1 cellular context compared by ENCODE assay signal in the genomic region with DNA sequence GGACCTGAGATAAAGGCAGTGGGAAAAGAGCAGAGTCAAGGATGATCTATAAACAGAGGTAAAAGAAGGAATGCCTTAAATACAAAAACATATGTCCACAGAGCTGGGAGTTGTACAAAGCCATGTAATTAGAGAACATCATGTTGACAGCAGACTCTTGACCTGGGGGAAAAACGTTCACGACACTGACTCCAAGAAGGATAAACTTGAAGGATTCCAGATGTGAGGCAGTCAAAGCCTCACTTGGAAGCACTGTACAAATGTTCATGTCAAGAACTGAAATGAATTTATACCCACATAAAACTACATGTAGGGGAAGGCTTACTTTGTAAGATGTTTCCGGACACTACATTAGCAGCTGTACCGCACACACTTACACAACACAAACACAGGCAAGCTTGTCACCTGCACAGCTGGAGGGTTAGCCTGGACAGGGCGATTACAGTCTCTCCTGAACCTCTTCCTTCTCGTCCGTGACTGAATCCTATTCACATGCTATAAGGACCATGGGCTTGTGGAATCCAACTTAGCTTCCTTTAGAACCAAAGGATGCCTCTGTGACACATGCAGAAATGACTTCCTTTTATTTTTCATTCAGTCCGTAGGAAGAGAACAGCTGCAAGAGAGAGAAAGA.
TF ChIP-seq lines count a peak whose summit lies in the region.

No MANE protein-coding gene starts in this region.

TF ChIP-seq in HepG2, 621 proteins besides CTCF, POLR2A, EP300 and RAD21 (continued from another document):
- TF ChIP-seq SRY (CRISPR knock-in tag; IDR thresholded peaks at IDR 0.05): no peak
- no peak for TF ChIP-seq ZNF101 (CRISPR knock-in tag; IDR thresholded peaks at IDR 0.05; ENCODE audit: borderline replicate concordance, low read depth)
- TF ChIP-seq ZSCAN22 (CRISPR knock-in tag; IDR thresholded peaks at IDR 0.05): no peak
- no peak for TF ChIP-seq KDM5B (CRISPR knock-in tag; IDR thresholded peaks at IDR 0.05; ENCODE audit: borderline replicate concordance)
- TF ChIP-seq ZNF772 (CRISPR knock-in tag; IDR thresholded peaks at IDR 0.05): no peak
- TF ChIP-seq FOXC1 (CRISPR knock-in tag; IDR thresholded peaks at IDR 0.05; ENCODE audit: borderline replicate concordance): peak; percentile 14; the same call in 1 of the 2 replicates
- no peak for TF ChIP-seq TOE1 (CRISPR knock-in tag; IDR thresholded peaks at IDR 0.05)
- TF ChIP-seq LCORL (IDR thresholded peaks at IDR 0.05): no peak
- no peak for TF ChIP-seq LCORL (CRISPR knock-in tag; IDR thresholded peaks at IDR 0.05)
- TF ChIP-seq BHLHE40 (IDR thresholded peaks at IDR 0.05; ENCODE audit: low read length): 0 out of 2 replicates have a peak, but pooled peaks have one; percentile 14
- TF ChIP-seq, protein P1, sequence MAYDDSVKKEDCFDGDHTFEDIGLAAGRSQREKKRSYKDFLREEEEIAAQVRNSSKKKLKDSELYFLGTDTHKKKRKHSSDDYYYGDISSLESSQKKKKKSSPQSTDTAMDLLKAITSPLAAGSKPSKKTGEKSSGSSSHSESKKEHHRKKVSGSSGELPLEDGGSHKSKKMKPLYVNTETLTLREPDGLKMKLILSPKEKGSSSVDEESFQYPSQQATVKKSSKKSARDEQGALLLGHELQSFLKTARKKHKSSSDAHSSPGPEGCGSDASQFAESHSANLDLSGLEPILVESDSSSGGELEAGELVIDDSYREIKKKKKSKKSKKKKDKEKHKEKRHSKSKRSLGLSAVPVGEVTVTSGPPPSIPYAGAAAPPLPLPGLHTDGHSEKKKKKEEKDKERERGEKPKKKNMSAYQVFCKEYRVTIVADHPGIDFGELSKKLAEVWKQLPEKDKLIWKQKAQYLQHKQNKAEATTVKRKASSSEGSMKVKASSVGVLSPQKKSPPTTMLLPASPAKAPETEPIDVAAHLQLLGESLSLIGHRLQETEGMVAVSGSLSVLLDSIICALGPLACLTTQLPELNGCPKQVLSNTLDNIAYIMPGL (CRISPR knock-in tag; IDR thresholded peaks at IDR 0.05; ENCODE audit: borderline replicate concordance in 1 of 2, low read depth in 1 of 2): 0 out of 4 replicates have a peak, but pooled peaks of 1 of the 2 experiments have one; percentile 39
- TF ChIP-seq, protein P2, sequence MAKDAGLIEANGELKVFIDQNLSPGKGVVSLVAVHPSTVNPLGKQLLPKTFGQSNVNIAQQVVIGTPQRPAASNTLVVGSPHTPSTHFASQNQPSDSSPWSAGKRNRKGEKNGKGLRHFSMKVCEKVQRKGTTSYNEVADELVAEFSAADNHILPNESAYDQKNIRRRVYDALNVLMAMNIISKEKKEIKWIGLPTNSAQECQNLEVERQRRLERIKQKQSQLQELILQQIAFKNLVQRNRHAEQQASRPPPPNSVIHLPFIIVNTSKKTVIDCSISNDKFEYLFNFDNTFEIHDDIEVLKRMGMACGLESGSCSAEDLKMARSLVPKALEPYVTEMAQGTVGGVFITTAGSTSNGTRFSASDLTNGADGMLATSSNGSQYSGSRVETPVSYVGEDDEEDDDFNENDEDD (CRISPR knock-in tag; IDR thresholded peaks at IDR 0.05; ENCODE audit: borderline replicate concordance): no peak
- no peak; the same call in 1 of the 2 replicates for TF ChIP-seq NAIF1 (CRISPR knock-in tag; IDR thresholded peaks at IDR 0.05; ENCODE audit: borderline replicate concordance)
- TF ChIP-seq, protein P3, sequence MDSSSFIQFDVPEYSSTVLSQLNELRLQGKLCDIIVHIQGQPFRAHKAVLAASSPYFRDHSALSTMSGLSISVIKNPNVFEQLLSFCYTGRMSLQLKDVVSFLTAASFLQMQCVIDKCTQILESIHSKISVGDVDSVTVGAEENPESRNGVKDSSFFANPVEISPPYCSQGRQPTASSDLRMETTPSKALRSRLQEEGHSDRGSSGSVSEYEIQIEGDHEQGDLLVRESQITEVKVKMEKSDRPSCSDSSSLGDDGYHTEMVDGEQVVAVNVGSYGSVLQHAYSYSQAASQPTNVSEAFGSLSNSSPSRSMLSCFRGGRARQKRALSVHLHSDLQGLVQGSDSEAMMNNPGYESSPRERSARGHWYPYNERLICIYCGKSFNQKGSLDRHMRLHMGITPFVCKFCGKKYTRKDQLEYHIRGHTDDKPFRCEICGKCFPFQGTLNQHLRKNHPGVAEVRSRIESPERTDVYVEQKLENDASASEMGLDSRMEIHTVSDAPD (CRISPR knock-in tag; IDR thresholded peaks at IDR 0.05): no peak
- TF ChIP-seq SP4 (CRISPR knock-in tag; IDR thresholded peaks at IDR 0.05): no peak
- no peak for TF ChIP-seq SIN3A (IDR thresholded peaks at IDR 0.05; ENCODE audit: borderline replicate concordance, low read depth, low read length)
- TF ChIP-seq, protein P4, sequence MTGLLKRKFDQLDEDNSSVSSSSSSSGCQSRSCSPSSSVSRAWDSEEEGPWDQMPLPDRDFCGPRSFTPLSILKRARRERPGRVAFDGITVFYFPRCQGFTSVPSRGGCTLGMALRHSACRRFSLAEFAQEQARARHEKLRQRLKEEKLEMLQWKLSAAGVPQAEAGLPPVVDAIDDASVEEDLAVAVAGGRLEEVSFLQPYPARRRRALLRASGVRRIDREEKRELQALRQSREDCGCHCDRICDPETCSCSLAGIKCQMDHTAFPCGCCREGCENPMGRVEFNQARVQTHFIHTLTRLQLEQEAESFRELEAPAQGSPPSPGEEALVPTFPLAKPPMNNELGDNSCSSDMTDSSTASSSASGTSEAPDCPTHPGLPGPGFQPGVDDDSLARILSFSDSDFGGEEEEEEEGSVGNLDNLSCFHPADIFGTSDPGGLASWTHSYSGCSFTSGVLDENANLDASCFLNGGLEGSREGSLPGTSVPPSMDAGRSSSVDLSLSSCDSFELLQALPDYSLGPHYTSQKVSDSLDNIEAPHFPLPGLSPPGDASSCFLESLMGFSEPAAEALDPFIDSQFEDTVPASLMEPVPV (CRISPR knock-in tag; IDR thresholded peaks at IDR 0.05): no peak
- TF ChIP-seq TCF7 (IDR thresholded peaks at IDR 0.05; ENCODE audit: low read depth): no peak
- no peak for TF ChIP-seq TSC22D2 (CRISPR knock-in tag; IDR thresholded peaks at IDR 0.05; ENCODE audit: borderline replicate concordance)
- peak; percentile 23; the same call in 1 of the 2 replicates for TF ChIP-seq ZC3H4 (CRISPR knock-in tag; IDR thresholded peaks at IDR 0.05; ENCODE audit: borderline replicate concordance)
- TF ChIP-seq ZFYVE20 (CRISPR knock-in tag; IDR thresholded peaks at IDR 0.05; ENCODE audit: borderline replicate concordance, low read depth): no peak
- no peak for TF ChIP-seq ZNF232 (CRISPR knock-in tag; IDR thresholded peaks at IDR 0.05; ENCODE audit: borderline replicate concordance)
- TF ChIP-seq FOXM1 (CRISPR knock-in tag; IDR thresholded peaks at IDR 0.05): no peak
- TF ChIP-seq ZNF776 (CRISPR knock-in tag; IDR thresholded peaks at IDR 0.05): no peak
- peak; percentile 50; the same call in 1 of the 2 replicates for TF ChIP-seq ARID2 (CRISPR knock-in tag; IDR thresholded peaks at IDR 0.05; ENCODE audit: borderline replicate concordance)
- no peak for TF ChIP-seq SP5 (CRISPR knock-in tag; IDR thresholded peaks at IDR 0.05; ENCODE audit: borderline replicate concordance, low read depth)
- no peak for TF ChIP-seq PTBP1 (IDR thresholded peaks at IDR 0.05; ENCODE audit: low read depth, low read length, poor library complexity, severe bottlenecking)
- TF ChIP-seq, protein P5, sequence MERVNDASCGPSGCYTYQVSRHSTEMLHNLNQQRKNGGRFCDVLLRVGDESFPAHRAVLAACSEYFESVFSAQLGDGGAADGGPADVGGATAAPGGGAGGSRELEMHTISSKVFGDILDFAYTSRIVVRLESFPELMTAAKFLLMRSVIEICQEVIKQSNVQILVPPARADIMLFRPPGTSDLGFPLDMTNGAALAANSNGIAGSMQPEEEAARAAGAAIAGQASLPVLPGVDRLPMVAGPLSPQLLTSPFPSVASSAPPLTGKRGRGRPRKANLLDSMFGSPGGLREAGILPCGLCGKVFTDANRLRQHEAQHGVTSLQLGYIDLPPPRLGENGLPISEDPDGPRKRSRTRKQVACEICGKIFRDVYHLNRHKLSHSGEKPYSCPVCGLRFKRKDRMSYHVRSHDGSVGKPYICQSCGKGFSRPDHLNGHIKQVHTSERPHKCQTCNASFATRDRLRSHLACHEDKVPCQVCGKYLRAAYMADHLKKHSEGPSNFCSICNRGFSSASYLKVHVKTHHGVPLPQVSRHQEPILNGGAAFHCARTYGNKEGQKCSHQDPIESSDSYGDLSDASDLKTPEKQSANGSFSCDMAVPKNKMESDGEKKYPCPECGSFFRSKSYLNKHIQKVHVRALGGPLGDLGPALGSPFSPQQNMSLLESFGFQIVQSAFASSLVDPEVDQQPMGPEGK (CRISPR knock-in tag; IDR thresholded peaks at IDR 0.05): no peak
- TF ChIP-seq, protein P6, sequence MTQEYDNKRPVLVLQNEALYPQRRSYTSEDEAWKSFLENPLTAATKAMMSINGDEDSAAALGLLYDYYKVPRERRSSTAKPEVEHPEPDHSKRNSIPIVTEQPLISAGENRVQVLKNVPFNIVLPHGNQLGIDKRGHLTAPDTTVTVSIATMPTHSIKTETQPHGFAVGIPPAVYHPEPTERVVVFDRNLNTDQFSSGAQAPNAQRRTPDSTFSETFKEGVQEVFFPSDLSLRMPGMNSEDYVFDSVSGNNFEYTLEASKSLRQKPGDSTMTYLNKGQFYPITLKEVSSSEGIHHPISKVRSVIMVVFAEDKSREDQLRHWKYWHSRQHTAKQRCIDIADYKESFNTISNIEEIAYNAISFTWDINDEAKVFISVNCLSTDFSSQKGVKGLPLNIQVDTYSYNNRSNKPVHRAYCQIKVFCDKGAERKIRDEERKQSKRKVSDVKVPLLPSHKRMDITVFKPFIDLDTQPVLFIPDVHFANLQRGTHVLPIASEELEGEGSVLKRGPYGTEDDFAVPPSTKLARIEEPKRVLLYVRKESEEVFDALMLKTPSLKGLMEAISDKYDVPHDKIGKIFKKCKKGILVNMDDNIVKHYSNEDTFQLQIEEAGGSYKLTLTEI (CRISPR knock-in tag; conservative IDR thresholded peaks at IDR 0.05): no peak
- no peak for TF ChIP-seq ZNF7 (CRISPR knock-in tag; IDR thresholded peaks at IDR 0.05)
- TF ChIP-seq ZFP36 (IDR thresholded peaks at IDR 0.05; ENCODE audit: borderline replicate concordance, low read depth, low read length, partially characterized antibody): no peak
- no peak for TF ChIP-seq HOXA5 (CRISPR knock-in tag; IDR thresholded peaks at IDR 0.05)
- TF ChIP-seq ZZZ3 (CRISPR knock-in tag; IDR thresholded peaks at IDR 0.05; ENCODE audit: borderline replicate concordance): no peak
- no peak for TF ChIP-seq MTA3 (CRISPR knock-in tag; IDR thresholded peaks at IDR 0.05)
- TF ChIP-seq ZFP82 (CRISPR knock-in tag; IDR thresholded peaks at IDR 0.05; ENCODE audit: borderline replicate concordance): no peak
- TF ChIP-seq, protein P7, sequence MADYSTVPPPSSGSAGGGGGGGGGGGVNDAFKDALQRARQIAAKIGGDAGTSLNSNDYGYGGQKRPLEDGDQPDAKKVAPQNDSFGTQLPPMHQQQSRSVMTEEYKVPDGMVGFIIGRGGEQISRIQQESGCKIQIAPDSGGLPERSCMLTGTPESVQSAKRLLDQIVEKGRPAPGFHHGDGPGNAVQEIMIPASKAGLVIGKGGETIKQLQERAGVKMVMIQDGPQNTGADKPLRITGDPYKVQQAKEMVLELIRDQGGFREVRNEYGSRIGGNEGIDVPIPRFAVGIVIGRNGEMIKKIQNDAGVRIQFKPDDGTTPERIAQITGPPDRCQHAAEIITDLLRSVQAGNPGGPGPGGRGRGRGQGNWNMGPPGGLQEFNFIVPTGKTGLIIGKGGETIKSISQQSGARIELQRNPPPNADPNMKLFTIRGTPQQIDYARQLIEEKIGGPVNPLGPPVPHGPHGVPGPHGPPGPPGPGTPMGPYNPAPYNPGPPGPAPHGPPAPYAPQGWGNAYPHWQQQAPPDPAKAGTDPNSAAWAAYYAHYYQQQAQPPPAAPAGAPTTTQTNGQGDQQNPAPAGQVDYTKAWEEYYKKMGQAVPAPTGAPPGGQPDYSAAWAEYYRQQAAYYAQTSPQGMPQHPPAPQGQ (CRISPR knock-in tag; IDR thresholded peaks at IDR 0.05; ENCODE audit: borderline replicate concordance): no peak
- TF ChIP-seq ZNF501 (CRISPR knock-in tag; IDR thresholded peaks at IDR 0.05): no peak
